In genomic region chr22:18066181-18066859, GRCh38 we compare ENCODE assay signal across 14 cellular contexts. TPM values are rescaled to one million over a fixed set of nuclear protein-coding genes. Genes with fewer than 3 reads are reported as not detected.
A peak's percentile ranks its signal among the peaks of the same experiment; 100 is the strongest.
DNase-seq lines count a peak whose midpoint lies in the region; ATAC-seq and TF ChIP-seq lines count a peak whose summit lies in the region.
"Had no signal": no experiment of that assay in that cellular context is flagged by ENCODE, and none has a peak within 500 bp of the region (broad histone marks: within the 10 kb centered on the region; RNA-seq: fewer than 3 reads in every experiment).

No MANE protein-coding gene starts in this region.

- TF ChIP-seq CTCF in SU-DHL-6 (IDR thresholded peaks at IDR 0.05; ENCODE audit: insufficient read depth, low read length, poor library complexity, severe bottlenecking) = no peak
- TF ChIP-seq CTCF in uterus (IDR thresholded peaks at IDR 0.05) = no peak
- TF ChIP-seq CTCF in heart left ventricle (IDR thresholded peaks at IDR 0.05) = no peak

- 62% methylated on average over 12 of the region's 12 CpGs for WGBS in mesenchymal stem cell
- 55 to 61% (median 58%) methylated on average over 12 of the region's 12 CpGs for WGBS in heart left ventricle, 4 donors

- ATAC-seq in GM19035 (IDR thresholded peaks at IDR 0.05; ENCODE audit: unreplicated experiment) = no peak
- ATAC-seq in heart left ventricle = no peak
- ATAC-seq: psoas muscle had no signal

- 0 out of 2 replicates have a peak, but pooled peaks cover 5% of the 10 kb centered on the region for H3F3A ChIP-seq in SU-DHL-6 (ENCODE audit: insufficient read depth)

- H3K27ac ChIP-seq in SU-DHL-6 (ENCODE audit: low read depth, low read length) = peak overlapping the region; percentile 84
- H3K27ac ChIP-seq in mesenchymal stem cell (ENCODE audit: low read length, poor library complexity, severe bottlenecking) = no peak overlapping the region
- H3K27ac ChIP-seq in uterus = peak overlapping the region; percentile 95 to 99
- H3K27ac ChIP-seq in heart left ventricle = no peak overlapping the region
- H3K27ac ChIP-seq: psoas muscle had no signal

- H3K79me2 ChIP-seq in SU-DHL-6 (ENCODE audit: insufficient read depth, low read length) = no peaks in the 10 kb centered on the region

- no peaks in the 10 kb centered on the region for H3K27me3 ChIP-seq in SU-DHL-6 (ENCODE audit: low read length)
- no peaks in the 10 kb centered on the region for H3K27me3 ChIP-seq in mesenchymal stem cell (ENCODE audit: control insufficient read depth in 1 of 2, insufficient read depth in 1 of 2, low read length in 2 of 2)
- H3K27me3 ChIP-seq in uterus = no peaks in the 10 kb centered on the region
- H3K27me3 ChIP-seq in heart left ventricle = peaks cover 0 to 8% (median 0%) of the 10 kb centered on the region in 9 donors

- H2AFZ ChIP-seq in SU-DHL-6 (ENCODE audit: low read depth, low read length, severe bottlenecking) = no peak overlapping the region
- H2AFZ ChIP-seq in mesenchymal stem cell (ENCODE audit: low read depth, low read length) = no peak overlapping the region

- peaks cover 48% of the 10 kb centered on the region for H3K4me1 ChIP-seq in mesenchymal stem cell (ENCODE audit: control insufficient read depth, insufficient read depth, low read depth, low read length)
- H3K4me1 ChIP-seq in uterus = peaks cover 4 to 6% of the 10 kb centered on the region in 2 donors
- peaks cover 0 to 34% (median 8%) of the 10 kb centered on the region in 12 donors for H3K4me1 ChIP-seq in heart left ventricle

- H4K20me1 ChIP-seq in SU-DHL-6 (ENCODE audit: low read depth, low read length) = no peaks in the 10 kb centered on the region

- no peak overlapping the region for H2BK12ac ChIP-seq in mesenchymal stem cell (ENCODE audit: low read length in 2 of 2)

- no peak overlapping the region for H3K18ac ChIP-seq in mesenchymal stem cell (ENCODE audit: low read depth in 1 of 2, low read length in 2 of 2)

- DNase-seq in SIG-M5 treated with dmso at 0.1 percent for 504 hours (lab: John Stamatoyannopoulos, UW; ENCODE audit: unreplicated experiment) = peak; percentile 17
- DNase-seq in SIG-M5 (lab: John Stamatoyannopoulos, UW) = no peak
- no peak for DNase-seq in mesenchymal stem cell
- DNase-seq in uterus = no peak
- DNase-seq in heart left ventricle = no peak
- no peak for DNase-seq in AG20443 (ENCODE audit: low spot score)
- DNase-seq: central memory CD4-positive, alpha-beta T cell; COR-L47; NCI-H146; NCI-H510A treated with DMSO at 0.1 percent for 48 hours; psoas muscle; trophoblast cell had no signal

- no peak overlapping the region for H2BK120ac ChIP-seq in mesenchymal stem cell (ENCODE audit: low read depth, low read length)

- no peak overlapping the region for H3K4me3 ChIP-seq in SU-DHL-6 (ENCODE audit: insufficient read depth, low read length, poor library complexity, severe bottlenecking)
- no peak overlapping the region for H3K4me3 ChIP-seq in mesenchymal stem cell (ENCODE audit: insufficient read depth in 1 of 2, low read depth in 1 of 2, low read length in 2 of 2)
- H3K4me3 ChIP-seq in uterus = no peak overlapping the region
- H3K4me3 ChIP-seq in heart left ventricle = no peak overlapping the region
- H3K4me3 ChIP-seq: psoas muscle had no signal

- H3K9ac ChIP-seq in SU-DHL-6 (ENCODE audit: low read length) (peak overlapping the region; percentile 26; the same call in 1 of the 2 replicates), mesenchymal stem cell (ENCODE audit: low read length) (no peak overlapping the region)

- intact Hi-C loops in uterus (cut with DNase I; ENCODE audit: low total_unique reads) = no loop called here
- intact Hi-C loops in heart left ventricle (cut with DNase I) = loop anchor here in 5 of 10 donors (5.0 kb wide), 5 partner anchors 34 to 159 kb away; no protein-coding TSS in a partner anchor

- H2BK15ac ChIP-seq in mesenchymal stem cell (ENCODE audit: low read depth, poor library complexity, severe bottlenecking) = no peak overlapping the region

- H4K8ac ChIP-seq in mesenchymal stem cell (ENCODE audit: low read length) = no peak overlapping the region

- H3K79me1 ChIP-seq in mesenchymal stem cell (replicated peaks; ENCODE audit: low read length, poor library complexity, severe bottlenecking) = no peaks in the 10 kb centered on the region

- H4K91ac ChIP-seq in mesenchymal stem cell (ENCODE audit: low read length) = no peak overlapping the region

- H3K4me2 ChIP-seq in SU-DHL-6 (ENCODE audit: low read depth, low read length, poor library complexity, severe bottlenecking) (peak overlapping the region; percentile 49), mesenchymal stem cell (ENCODE audit: low read length, poor library complexity, severe bottlenecking) (no peak overlapping the region)

- peak overlapping the region; percentile 6 for H2AK5ac ChIP-seq in mesenchymal stem cell (ENCODE audit: low read length, severe bottlenecking)

- no peak overlapping the region for H3K4ac ChIP-seq in mesenchymal stem cell (ENCODE audit: low read depth in 1 of 2, low read length in 2 of 2)

- no peaks in the 10 kb centered on the region for H3K36me3 ChIP-seq in SU-DHL-6 (ENCODE audit: low read length)
- no peaks in the 10 kb centered on the region for H3K36me3 ChIP-seq in mesenchymal stem cell (ENCODE audit: control insufficient read depth in 1 of 2, insufficient read depth in 2 of 2, low read depth in 1 of 2, low read length in 2 of 2)
- H3K36me3 ChIP-seq in uterus = no peaks in the 10 kb centered on the region
- H3K36me3 ChIP-seq in heart left ventricle = no peaks in the 10 kb centered on the region

- H3K14ac ChIP-seq in mesenchymal stem cell (ENCODE audit: low read length in 2 of 2) = peak overlapping the region in 1 of 2 experiments; percentile 55

- H2BK5ac ChIP-seq in mesenchymal stem cell (ENCODE audit: low read depth, low read length, poor library complexity, severe bottlenecking) = no peak overlapping the region

- TF ChIP-seq POLR2A in uterus (IDR thresholded peaks at IDR 0.05) = no peak
- no peak for TF ChIP-seq POLR2A in heart left ventricle (IDR thresholded peaks at IDR 0.05)

- H3K9me2 ChIP-seq in SU-DHL-6 (replicated peaks; ENCODE audit: insufficient read depth, low read length) = no peaks in the 10 kb centered on the region

- H3K9me3 ChIP-seq in SU-DHL-6 (ENCODE audit: insufficient read depth, low read length) (no peaks in the 10 kb centered on the region), mesenchymal stem cell (ENCODE audit: control insufficient read depth, low read length) (no peaks in the 10 kb centered on the region), uterus (no peaks in the 10 kb centered on the region), heart left ventricle (no peaks in the 10 kb centered on the region)
- H3K9me3 ChIP-seq: psoas muscle had no signal

- no peak overlapping the region for H3K23ac ChIP-seq in mesenchymal stem cell (ENCODE audit: low read length in 2 of 2)

RNA-seq across cellular contexts. Expression of gene PEX26, which starts 11.5 kb away (rescaled TPM):
- 19.3 TPM for polyA plus RNA-seq in mesenchymal stem cell (2013, experiment 1 of 2)
- 19.2 TPM for polyA plus RNA-seq in mesenchymal stem cell (2013, experiment 2 of 2)
- total RNA-seq in uterus = 10 to 100 TPM; 28.2 to 36.1 (median 31.2) TPM
- total RNA-seq in heart left ventricle = 10 to 100 TPM; 15.8 to 27.3 (median 22.0) TPM
- 10 to 100 TPM; 11.7 to 21.9 TPM for polyA plus RNA-seq in heart left ventricle

RNA-seq across cellular contexts. Expression of gene MICAL3, which starts 42.0 kb away (rescaled TPM):
- 8.3 TPM for polyA plus RNA-seq in mesenchymal stem cell (2013, experiment 1 of 2)
- polyA plus RNA-seq in mesenchymal stem cell (2013, experiment 2 of 2) = 6.7 TPM
- total RNA-seq in uterus (100 to 1,000 TPM in 1 of 4 donors, 10 to 100 TPM in 3; 13.5 to 167 (median 47.2) TPM), heart left ventricle (100 to 1,000 TPM in 5 of 9 donors, 10 to 100 TPM in 4; 41.3 to 125 (median 101) TPM)
- 10 to 100 TPM; 45.1 to 51.6 TPM for polyA plus RNA-seq in heart left ventricle

RNA-seq across cellular contexts. Expression of gene TUBA8, which starts 44.3 kb away (rescaled TPM):
- 0.65 TPM for polyA plus RNA-seq in mesenchymal stem cell (2013, experiment 1 of 2)
- 0.51 TPM for polyA plus RNA-seq in mesenchymal stem cell (2013, experiment 2 of 2)
- total RNA-seq in uterus = 10 to 100 TPM in 1 of 4 donors, 1 to 10 TPM in 1, under 1 TPM in 1, not detected in 1; 0.90 to 14.6 (median 2.2) TPM
- 100 to 1,000 TPM in 4 of 9 donors, 10 to 100 TPM in 5; 56.3 to 183 (median 92.2) TPM for total RNA-seq in heart left ventricle
- 100 to 1,000 TPM in 1 of 2 donors, 10 to 100 TPM in 1; 44.1 to 338 TPM for polyA plus RNA-seq in heart left ventricle

Comparison
In these comparisons a context has a peak if more than half of its experiments do, and no peak if none do; other contexts are left out.
1. H3K27ac ChIP-seq: peak in SU-DHL-6 (single experiment) and uterus (2 of 2); none in mesenchymal stem cell (single experiment) and heart left ventricle (0 of 12).